13 cellular contexts compared by ENCODE assay signal in the genomic region with DNA sequence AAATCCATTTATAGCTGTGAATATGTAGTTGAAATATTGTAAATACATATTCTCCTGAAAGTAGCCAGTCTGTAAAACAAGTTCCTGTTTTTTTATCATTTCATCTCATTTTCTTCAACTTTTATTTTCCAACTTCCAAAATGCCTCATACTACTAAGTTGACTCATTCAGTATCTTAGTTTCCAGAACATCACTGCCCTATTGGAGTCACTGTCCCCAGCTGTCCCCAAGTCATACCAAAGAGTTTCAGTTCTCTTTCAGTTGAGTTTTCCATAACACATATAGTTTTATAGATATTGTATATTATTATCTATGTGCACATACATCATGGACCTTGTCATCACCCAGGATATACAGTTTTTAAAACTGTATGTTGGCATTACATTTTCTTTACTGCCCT.
"Had no signal": no experiment of that assay in that cellular context is flagged by ENCODE, and none has a peak within 500 bp of the region (broad histone marks: within the 10 kb centered on the region; RNA-seq: fewer than 3 reads in every experiment).

No MANE protein-coding gene starts in this region.

- DNase-seq: activated CD4-positive, alpha-beta memory T cell treated with anti-CD3 and anti-CD28 coated beads, Interleukin-2, amount 10 ng/mL, durations not matched to agents 7 days and 5 days; activated CD4-positive, alpha-beta T cell treated with anti-CD3 and anti-CD28 coated beads for 36 hours; activated T-cell treated with anti-CD3 and anti-CD28 coated beads, Interleukin-2, amount 50 U/mL, for 24 hours; adrenal gland; dorsolateral prefrontal cortex; endodermal cell; gastrocnemius medialis; heart left ventricle; immature natural killer cell; mesendoderm; stimulated activated CD4-positive, alpha-beta T cell treated with anti-CD3 and anti-CD28 coated beads, Interleukin-1b, Interleukin-23, amount 100 ng/mL, for 48 hours; upper lobe of right lung had no signal

- ATAC-seq: activated CD4-positive, alpha-beta T cell treated with anti-CD3 and anti-CD28 coated beads for 36 hours; gastrocnemius medialis; heart left ventricle; natural killer cell treated with Interleukin-12 subunit alpha and Interleukin-12 subunit beta and Interleukin-15 and Interleukin-18, amount 100 ng/mL, for 72 hours; upper lobe of right lung had no signal
